ENCODE assay signal across 1 cellular context in genomic region chr9:133335924-133336811, GRCh38.
TF ChIP-seq lines count a peak whose summit lies in the region.

Gene SURF6 (minus strand): TSS chr9:133336188. CDS start chr9:133336132, 56 bp downstream.

TF ChIP-seq in HEK293, 187 proteins besides CTCF, POLR2A, EP300 and RAD21 (continued from another document):
- TF ChIP-seq ZNF148 (tag by site-specific recombination; IDR thresholded peaks at IDR 0.05; ENCODE audit: borderline replicate concordance) (no peak), PRDM2 (tag by site-specific recombination; IDR thresholded peaks at IDR 0.05; ENCODE audit: borderline replicate concordance) (no peak), ZNF692 (tag by site-specific recombination; IDR thresholded peaks at IDR 0.05) (peak; percentile 92), ZNF530 (tag by site-specific recombination; IDR thresholded peaks at IDR 0.05; ENCODE audit: low read depth) (no peak), MEIS1 (CRISPR knock-in tag; IDR thresholded peaks at IDR 0.05; ENCODE audit: borderline replicate concordance) (no peak), ZBTB48 (tag by site-specific recombination; IDR thresholded peaks at IDR 0.05) (no peak; the same call in 1 of the 2 replicates), TRIM28 (IDR thresholded peaks at IDR 0.05; ENCODE audit: borderline replicate concordance, low read length) (no peak), ZFP3 (tag by site-specific recombination; IDR thresholded peaks at IDR 0.05; ENCODE audit: low read depth) (no peak), ZNF311 (tag by site-specific recombination; IDR thresholded peaks at IDR 0.05; ENCODE audit: borderline replicate concordance) (no peak), SETDB1 (IDR thresholded peaks at IDR 0.05; ENCODE audit: insufficient read length, low read length) (no peak), ZNF660 (tag by site-specific recombination; IDR thresholded peaks at IDR 0.05) (peak; percentile 95), ZNF266 (tag by site-specific recombination; IDR thresholded peaks at IDR 0.05; ENCODE audit: low read depth) (no peak), PRDM6 (tag by site-specific recombination; IDR thresholded peaks at IDR 0.05) (no peak), SCRT2 (tag by site-specific recombination; IDR thresholded peaks at IDR 0.05) (peak; percentile 44; the same call in 1 of the 2 replicates), ZNF529 (tag by site-specific recombination; IDR thresholded peaks at IDR 0.05; ENCODE audit: insufficient replicate concordance) (no peak), ZBTB17 (tag by site-specific recombination; IDR thresholded peaks at IDR 0.05) (peak; percentile 100), ZNF791 (tag by site-specific recombination; IDR thresholded peaks at IDR 0.05) (no peak), ZNF488 (tag by site-specific recombination; IDR thresholded peaks at IDR 0.05) (no peak), ZNF175 (tag by site-specific recombination; IDR thresholded peaks at IDR 0.05) (no peak), ZNF211 (tag by site-specific recombination; IDR thresholded peaks at IDR 0.05; ENCODE audit: low read depth) (no peak), SP2 (tag by site-specific recombination; IDR thresholded peaks at IDR 0.05) (peak; percentile 94), ZNF37A (tag by site-specific recombination; IDR thresholded peaks at IDR 0.05) (no peak), ZNF292 (tag by site-specific recombination; IDR thresholded peaks at IDR 0.05; ENCODE audit: borderline replicate concordance, low read depth) (no peak), ZNF548 (tag by site-specific recombination; IDR thresholded peaks at IDR 0.05) (no peak), HOXD13 (CRISPR knock-in tag; IDR thresholded peaks at IDR 0.05; ENCODE audit: borderline replicate concordance) (no peak), ZNF274 (IDR thresholded peaks at IDR 0.05; ENCODE audit: low read length) (no peak), ZNF274 (tag by site-specific recombination; IDR thresholded peaks at IDR 0.05; ENCODE audit: borderline replicate concordance) (no peak), PRDM4 (tag by site-specific recombination; IDR thresholded peaks at IDR 0.05) (no peak; the same call in 1 of the 2 replicates), HOXC10 (CRISPR knock-in tag; IDR thresholded peaks at IDR 0.05) (no peak), ZBTB44 (tag by site-specific recombination; IDR thresholded peaks at IDR 0.05) (peak; percentile 77; the same call in 1 of the 2 replicates), ZNF560 (tag by site-specific recombination; IDR thresholded peaks at IDR 0.05; ENCODE audit: borderline replicate concordance) (no peak), KLF16 (tag by site-specific recombination; IDR thresholded peaks at IDR 0.05) (peak; percentile 95), ZNF658 (tag by site-specific recombination; IDR thresholded peaks at IDR 0.05) (no peak), FEZF1 (tag by site-specific recombination; IDR thresholded peaks at IDR 0.05) (peak; percentile 14; the same call in 1 of the 2 replicates), EGR2 (tag by site-specific recombination; IDR thresholded peaks at IDR 0.05; ENCODE audit: low read depth) (peak; percentile 74), ZFP41 (tag by site-specific recombination; IDR thresholded peaks at IDR 0.05; ENCODE audit: borderline replicate concordance) (no peak)
